13 cellular contexts compared by ENCODE assay signal in genomic region chrX:17527135-17527701, GRCh38.
DNase-seq lines count a peak whose midpoint lies in the region; ATAC-seq, FAIRE-seq and TF ChIP-seq lines count a peak whose summit lies in the region.
"Had no signal": no experiment of that assay in that cellular context is flagged by ENCODE, and none has a peak within 500 bp of the region (broad histone marks: within the 10 kb centered on the region; RNA-seq: fewer than 3 reads in every experiment).

No MANE protein-coding gene starts in this region.

- H3K4me1 ChIP-seq in endothelial cell of umbilical vein (ENCODE audit: control insufficient read depth, extremely low read depth, insufficient read depth, low read length) = no peaks in the 10 kb centered on the region

- peaks cover 41% of the 10 kb centered on the region for H3K4me1 Mint-ChIP-seq in mesothelial cell of epicardium

- no peak overlapping the region for H3K4me2 ChIP-seq in endothelial cell of umbilical vein (ENCODE audit: insufficient read depth, low read length)

- no peak for TF ChIP-seq POLR2A in endothelial cell of umbilical vein (IDR thresholded peaks at IDR 0.05; ENCODE audit: low read depth, low read length)

- no peak overlapping the region for H2AFZ ChIP-seq in endothelial cell of umbilical vein (ENCODE audit: low read depth, low read length)

- H3K9ac ChIP-seq in endothelial cell of umbilical vein (replicated peaks; ENCODE audit: extremely low read depth, insufficient read depth, low read length) = no peak overlapping the region

- H3K27ac Mint-ChIP-seq in mesothelial cell of epicardium = peak overlapping the region; percentile 60

- BruUV-seq in endothelial cell of umbilical vein (replicated peaks; lab: Mats Ljungman, UMichigan) = no TSS peak

- no peak for ATAC-seq in HG02571 (IDR thresholded peaks at IDR 0.05; ENCODE audit: unreplicated experiment)

- no peaks in the 10 kb centered on the region for H3K9me3 Mint-ChIP-seq in mesothelial cell of epicardium
- H3K9me3 Mint-ChIP-seq: neural crest cell had no signal

- H3K36me3 Mint-ChIP-seq in mesothelial cell of epicardium = no peaks in the 10 kb centered on the region

- dilution Hi-C loops in endothelial cell of umbilical vein (cut with MboI; ENCODE audit: extremely low pct_ligation_motif_present, low sequenced_read_pairs) = no loop called here

- no peaks in the 10 kb centered on the region for H3K36me3 ChIP-seq in endothelial cell of umbilical vein (ENCODE audit: control insufficient read depth in 2 of 2, extremely low read depth in 1 of 2, insufficient read depth in 2 of 2, low read length in 2 of 2)

- peak; percentile 10 for DNase-seq in A172 (ENCODE audit: low spot score)
- DNase-seq in LoVo (ENCODE audit: low spot score) = peak; percentile 5
- peak; percentile 1 for DNase-seq in endothelial cell of umbilical vein (ENCODE audit: low read depth, low spot score)
- DNase-seq in mesothelial cell of epicardium (ENCODE audit: low spot score in 2 of 2, unreplicated experiment in 2 of 2) = no peak
- DNase-seq in NCI-H2171 (lab: John Stamatoyannopoulos, UW) = no peak
- no peak for DNase-seq in HuH-7.5 (ENCODE audit: low spot score)
- no peak for DNase-seq in stimulated activated CD4-positive, alpha-beta T cell treated with anti-CD3 and anti-CD28 coated beads, Interleukin-2, amount 100 ng/mL, for 48 hours
- DNase-seq: activated CD4-positive, alpha-beta T cell treated with anti-CD3 and anti-CD28 coated beads for 1 hour; NCI-H1417 treated with DMSO at 0.1 percent for 48 hours had no signal

- H3K4me3 ChIP-seq in endothelial cell of umbilical vein (replicated peaks in 1 of 3; ENCODE audit: insufficient read depth in 1 of 3, low read depth in 1 of 3, low read length in 3 of 3) = no peak overlapping the region

- intact Hi-C loops in endothelial cell of umbilical vein (cut with micrococcal nuclease) = no loop called here

- no peaks in the 10 kb centered on the region for H3K79me2 ChIP-seq in endothelial cell of umbilical vein (ENCODE audit: control insufficient read depth, insufficient read depth, low read length)

- POLR2A ChIA-PET in endothelial cell of umbilical vein (lab: Charles Lee) = no interaction called here

- no peaks in the 10 kb centered on the region for H3K9me1 ChIP-seq in endothelial cell of umbilical vein (replicated peaks; ENCODE audit: control insufficient read depth, extremely low read depth, insufficient read depth, low read length)

- no peaks in the 10 kb centered on the region for H4K20me1 ChIP-seq in endothelial cell of umbilical vein (replicated peaks; ENCODE audit: control insufficient read depth, extremely low read depth, insufficient read depth, low read length)

- no peak overlapping the region for H3K4me3 Mint-ChIP-seq in mesothelial cell of epicardium
- H3K4me3 Mint-ChIP-seq: neural crest cell had no signal

- H3K27me3 Mint-ChIP-seq in mesothelial cell of epicardium (ENCODE audit: low read depth) = peaks cover 17% of the 10 kb centered on the region

- TF ChIP-seq CTCF in endothelial cell of umbilical vein (IDR thresholded peaks at IDR 0.05; ENCODE audit: extremely low read depth in 1 of 2, insufficient read depth in 1 of 2, low read depth in 1 of 2, low read length in 2 of 2) (no peak), mesothelial cell of epicardium (IDR thresholded peaks at IDR 0.05; ENCODE audit: unreplicated experiment) (no peak)

- H3K27ac ChIP-seq in endothelial cell of umbilical vein (ENCODE audit: insufficient read depth, low read depth, low read length) = no peak overlapping the region
- H3K27ac ChIP-seq: RWPE1 had no signal

- H3K9me3 ChIP-seq in endothelial cell of umbilical vein (replicated peaks; ENCODE audit: control insufficient read depth, insufficient read depth, low read length) = no peaks in the 10 kb centered on the region

- CTCF ChIA-PET in endothelial cell of umbilical vein (lab: Charles Lee) = no interaction called here

- peaks cover 0 to 2% of the 10 kb centered on the region in 2 experiments for H3K27me3 ChIP-seq in endothelial cell of umbilical vein (ENCODE audit: control insufficient read depth in 2 of 2, insufficient read depth in 2 of 2, low read length in 2 of 2)

- no peak for FAIRE-seq in endothelial cell of umbilical vein (lab: Jason Lieb, UNC)
- FAIRE-seq: colon had no signal

TF ChIP-seq in endothelial cell of umbilical vein, 7 proteins besides CTCF, POLR2A, EP300 and RAD21:
- TF ChIP-seq MYC (IDR thresholded peaks at IDR 0.05; ENCODE audit: low read depth, low read length) (no peak), EZH2 (IDR thresholded peaks at IDR 0.05; ENCODE audit: borderline replicate concordance, low read depth, low read length, severe bottlenecking) (no peak), FOS (IDR thresholded peaks at IDR 0.05; ENCODE audit: borderline replicate concordance, insufficient read depth, low read length) (no peak), POLR2AphosphoS5 (IDR thresholded peaks at IDR 0.05; ENCODE audit: insufficient read depth, low read depth, low read length) (no peak)

Comparison
In these comparisons a context has a peak if more than half of its experiments do, and no peak if none do; other contexts are left out.
1. DNase-seq: peak in A172 (single experiment), LoVo (single experiment) and endothelial cell of umbilical vein (single experiment); none in mesothelial cell of epicardium (0 of 2), NCI-H2171 (single experiment), HuH-7.5 (single experiment) and stimulated activated CD4-positive, alpha-beta T cell treated with anti-CD3 and anti-CD28 coated beads, Interleukin-2, amount 100 ng/mL, for 48 hours (0 of 2).